In the genomic region with DNA sequence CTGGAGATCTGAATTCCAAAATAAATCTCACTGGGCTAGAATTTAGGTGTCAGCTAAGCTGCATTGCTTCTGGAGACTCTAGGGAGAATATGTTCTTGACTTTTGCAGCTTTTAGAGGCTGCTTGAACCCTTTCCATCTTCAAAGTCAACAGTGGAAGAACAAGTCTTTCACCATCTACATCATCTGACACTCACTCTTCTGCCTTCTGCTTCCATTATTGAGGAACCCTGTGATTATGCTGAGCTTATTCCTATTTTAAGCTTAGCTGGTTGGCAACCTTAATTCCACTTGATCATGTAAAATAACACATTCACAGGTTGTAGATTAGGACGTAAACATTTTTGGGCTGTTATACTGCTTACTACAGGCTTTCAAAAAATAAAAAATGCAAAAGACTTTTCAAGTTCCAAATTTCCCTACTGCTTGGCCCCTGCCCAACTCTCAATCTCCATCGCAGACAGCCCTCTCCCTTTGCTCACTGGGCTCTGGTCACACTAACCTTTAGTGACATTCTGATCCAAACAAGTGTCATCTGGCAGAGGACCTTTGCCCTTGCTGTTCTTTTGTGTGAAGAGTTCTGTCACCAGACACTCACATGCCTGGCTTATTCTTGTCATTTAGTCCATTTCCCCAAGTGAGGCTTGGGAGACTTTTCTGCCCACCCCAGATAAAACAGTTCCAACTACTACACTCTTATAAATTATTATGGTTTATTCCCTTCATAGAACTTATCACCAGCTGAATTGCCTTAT, we compare ENCODE assay signal across 19 cellular contexts.
"Had no signal": no experiment of that assay in that cellular context is flagged by ENCODE, and none has a peak within 500 bp of the region (broad histone marks: within the 10 kb centered on the region; RNA-seq: fewer than 3 reads in every experiment).

No MANE protein-coding gene starts in this region.

- H3K4me3 ChIP-seq: esophagus muscularis mucosa, lower lobe of right lung, ovary, spleen had no signal

- H3K36me3 ChIP-seq: esophagus muscularis mucosa, lower lobe of right lung, ovary, spleen had no signal

- H3K9me3 ChIP-seq: esophagus muscularis mucosa, lower lobe of right lung, ovary, spleen had no signal

- FAIRE-seq: colon, endothelial cell of umbilical vein, urothelium cell line had no signal

- H3K4me1 ChIP-seq: esophagus muscularis mucosa, lower lobe of right lung, spleen had no signal

- H3K27me3 ChIP-seq: esophagus muscularis mucosa, ovary, spleen had no signal

- ATAC-seq: activated CD8-positive, alpha-beta T cell treated with anti-CD3 and anti-CD28 coated beads for 36 hours; activated T-helper 17 cell treated with anti-CD3 and anti-CD28 coated beads, Interleukin-2, amount 50 U/mL, for 72 hours; lower lobe of right lung; stimulated activated memory B cell treated with anti-CD40 and anti-IgM and Interleukin-4, amounts not matched to agents 10 μg/mL and 1 μg/mL and 100 μg/mL, for 72 hours had no signal

- H3K27ac ChIP-seq: esophagus muscularis mucosa, lower lobe of right lung, ovary, spleen had no signal

- DNase-seq: activated CD4-positive, alpha-beta T cell treated with anti-CD3 and anti-CD28 coated beads, Interleukin-2, amount 10 ng/mL, durations not matched to agents 24 days and 14 days; activated CD4-positive, CD25-positive, alpha-beta regulatory T cell; activated CD8-positive, alpha-beta T cell treated with anti-CD3 and anti-CD28 coated beads for 36 hours; activated naive CD4-positive, alpha-beta T cell treated with Interleukin-2 at 50 U/mL for 16 hours; activated naive CD8-positive, alpha-beta T cell treated with anti-CD3 and anti-CD28 coated beads, Interleukin-2, amount 10 ng/mL, durations not matched to agents 7 days and 5 days; activated T-cell treated with anti-CD3 and anti-CD28 coated beads, Interleukin-2, amount 50 U/mL, for 1 hour; central memory CD4-positive, alpha-beta T cell; effector CD8-positive, alpha-beta T cell; lower lobe of right lung; spleen; stimulated activated CD4-positive, alpha-beta T cell treated with anti-CD3 and anti-CD28 coated beads, Interleukin-4, amount 100 ng/mL, for 4 hours; T1000 had no signal
